ENCODE assay signal across 11 cellular contexts in genomic region chr14:104117341-104118005, GRCh38. TPM values are rescaled to one million over a fixed set of nuclear protein-coding genes. Genes with fewer than 3 reads are reported as not detected.
DNase-seq lines count a peak whose midpoint lies in the region; ATAC-seq and TF ChIP-seq lines count a peak whose summit lies in the region.
"Had no signal": no experiment of that assay in that cellular context is flagged by ENCODE, and none has a peak within 500 bp of the region (broad histone marks: within the 10 kb centered on the region; RNA-seq: fewer than 3 reads in every experiment).

No MANE protein-coding gene starts in this region.

- H3F3A ChIP-seq in neural cell (ENCODE audit: insufficient read depth, low read length, poor library complexity, severe bottlenecking): no peaks in the 10 kb centered on the region

- H3K4me3 ChIP-seq in BLaER1 (peak overlapping the region; percentile 65), HUES6 (ENCODE audit: low read depth, low read length) (peak overlapping the region; percentile 63), neural cell (ENCODE audit: low read length) (no peak overlapping the region)

- H3K4me1 Mint-ChIP-seq in glutamatergic neuron (ENCODE audit: low read depth, unreplicated experiment): no peaks in the 10 kb centered on the region

- H3K4me2 ChIP-seq in BLaER1 (peak overlapping the region; percentile 83), neural cell (ENCODE audit: low read length) (no peak overlapping the region)

- TF ChIP-seq RAD21 in neural cell (conservative IDR thresholded peaks at IDR 0.05): no peak

- no peaks in the 10 kb centered on the region for H3K36me3 Mint-ChIP-seq in glutamatergic neuron (ENCODE audit: unreplicated experiment)

- no peaks in the 10 kb centered on the region for H3K79me2 ChIP-seq in neural cell (replicated peaks; ENCODE audit: insufficient read depth, low read length)

- no peaks in the 10 kb centered on the region for H3K9me3 Mint-ChIP-seq in glutamatergic neuron (ENCODE audit: unreplicated experiment)
- H3K9me3 Mint-ChIP-seq: HFFc6 had no signal

- no peak overlapping the region for H3K4me3 Mint-ChIP-seq in glutamatergic neuron (ENCODE audit: unreplicated experiment)
- H3K4me3 Mint-ChIP-seq: HFFc6 had no signal

- no peak overlapping the region for H3K27ac ChIP-seq in BLaER1
- no peak overlapping the region for H3K27ac ChIP-seq in HUES6 (ENCODE audit: low read depth, low read length)
- H3K27ac ChIP-seq in neural cell (ENCODE audit: low read length): no peak overlapping the region

- DNase-seq in glutamatergic neuron (peak; percentile 19), NOMO-1 (lab: John Stamatoyannopoulos, UW; ENCODE audit: unreplicated experiment in 2 of 2) (no peak), NCI-H446 treated with DMSO at 0.1 percent for 48 hours (lab: John Stamatoyannopoulos, UW) (no peak), SIG-M5 treated with dmso at 0.1 percent for 504 hours (lab: John Stamatoyannopoulos, UW; ENCODE audit: unreplicated experiment) (no peak)
- DNase-seq: effector CD4-positive, alpha-beta T cell; HFFc6 had no signal

- H3K4me1 ChIP-seq in BLaER1 (peaks cover 37% of the 10 kb centered on the region), HUES6 (ENCODE audit: control insufficient read depth, insufficient read depth, low read length) (no peaks in the 10 kb centered on the region)

- TF ChIP-seq EP300 in neural cell (conservative IDR thresholded peaks at IDR 0.05; ENCODE audit: poor library complexity, severe bottlenecking): no peak

- no peak overlapping the region for H2AFZ ChIP-seq in neural cell (ENCODE audit: low read depth, low read length)

- no peak overlapping the region for H3K27ac Mint-ChIP-seq in glutamatergic neuron (ENCODE audit: unreplicated experiment)
- H3K27ac Mint-ChIP-seq: HFFc6 had no signal

- peaks cover 28% of the 10 kb centered on the region; the same call in 1 of the 2 replicates for H4K20me1 ChIP-seq in BLaER1
- no peaks in the 10 kb centered on the region for H4K20me1 ChIP-seq in neural cell (ENCODE audit: insufficient read depth)

- H3K9ac ChIP-seq in BLaER1: no peak overlapping the region
- H3K9ac ChIP-seq in HUES6 (ENCODE audit: low read length): no peak overlapping the region
- no peak overlapping the region for H3K9ac ChIP-seq in neural cell (ENCODE audit: low read length)

- no peaks in the 10 kb centered on the region for H3K9me2 ChIP-seq in neural cell (ENCODE audit: insufficient read depth, low read length)

- TF ChIP-seq CTCF in glutamatergic neuron (IDR thresholded peaks at IDR 0.05; ENCODE audit: partially characterized antibody, unreplicated experiment): no peak
- TF ChIP-seq CTCF in neural cell (IDR thresholded peaks at IDR 0.05; ENCODE audit: poor library complexity, severe bottlenecking): no peak

- H3K9me3 ChIP-seq in BLaER1 (no peaks in the 10 kb centered on the region), HUES6 (ENCODE audit: control insufficient read depth, insufficient read depth, low read depth, low read length) (no peaks in the 10 kb centered on the region), neural cell (ENCODE audit: low read length) (peaks cover 6% of the 10 kb centered on the region)

- no peak for ATAC-seq in HG02642 (IDR thresholded peaks at IDR 0.05; ENCODE audit: poor library complexity, unreplicated experiment)

- H3K27me3 Mint-ChIP-seq in glutamatergic neuron (ENCODE audit: unreplicated experiment): peaks cover 26% of the 10 kb centered on the region

- H3K27me3 ChIP-seq in BLaER1: peaks cover 62% of the 10 kb centered on the region
- H3K27me3 ChIP-seq in HUES6 (ENCODE audit: control insufficient read depth, insufficient read depth, low read length): peaks cover 79% of the 10 kb centered on the region
- H3K27me3 ChIP-seq in neural cell (ENCODE audit: insufficient read depth, low read depth, low read length): peaks cover 60% of the 10 kb centered on the region

- H3K36me3 ChIP-seq in BLaER1 (no peaks in the 10 kb centered on the region), HUES6 (ENCODE audit: control insufficient read depth, insufficient read depth, low read length) (no peaks in the 10 kb centered on the region), neural cell (ENCODE audit: insufficient read depth, low read length) (no peaks in the 10 kb centered on the region)

TF ChIP-seq in neural cell, 6 proteins besides CTCF, POLR2A, EP300 and RAD21:
- TF ChIP-seq TAF1 (IDR thresholded peaks at IDR 0.05; ENCODE audit: low read depth) (no peak), EZH2 (IDR thresholded peaks at IDR 0.05; ENCODE audit: borderline replicate concordance, insufficient read depth, low read length, poor library complexity, severe bottlenecking) (peak; percentile 63), POLR2AphosphoS5 (IDR thresholded peaks at IDR 0.05) (no peak)

RNA-seq across cellular contexts. Expression of gene KIF26A, which starts 20.9 kb away (rescaled TPM):
- 5.9 TPM for total RNA-seq in glutamatergic neuron (ENCODE audit: unreplicated experiment)
- polyA plus RNA-seq in neural cell: 11.2 and 12.2 TPM in 2 replicates
- 24.1 and 31.9 TPM in 2 replicates for polyA minus RNA-seq in neural cell

RNA-seq across cellular contexts. Expression of gene ASPG, which starts 32.0 kb away (rescaled TPM):
- total RNA-seq in glutamatergic neuron (ENCODE audit: unreplicated experiment): not detected
- polyA plus RNA-seq in neural cell: 0.16 and 1.4 TPM in 2 replicates
- 0.23 and 0.73 TPM in 2 replicates for polyA minus RNA-seq in neural cell
- total RNA-seq: HFFc6, HT1080 had no signal
